ENCODE assay signal across 32 cellular contexts in the genomic region with DNA sequence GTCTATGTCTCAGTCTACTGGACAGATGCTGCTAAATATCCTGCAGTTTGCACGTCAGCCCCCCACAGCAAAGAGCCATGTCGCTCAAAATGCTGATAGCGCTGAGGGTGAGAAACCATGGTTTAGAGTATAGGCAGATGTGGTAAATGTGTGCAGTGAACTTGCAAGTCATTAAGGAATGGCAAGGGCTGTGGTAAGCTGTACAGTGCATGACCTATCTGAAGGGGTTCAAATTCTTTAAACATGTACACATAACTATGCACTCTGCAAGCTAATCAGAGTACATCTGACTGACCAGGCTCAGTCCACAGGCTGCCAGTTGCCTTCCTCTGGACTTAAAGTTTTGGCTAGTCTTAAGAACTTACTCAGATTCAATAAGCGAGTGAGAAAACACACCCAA.
"Had no signal": no experiment of that assay in that cellular context is flagged by ENCODE, and none has a peak within 500 bp of the region (broad histone marks: within the 10 kb centered on the region; RNA-seq: fewer than 3 reads in every experiment).

No MANE protein-coding gene starts in this region.

- H3K27me3 Mint-ChIP-seq: activated CD4-positive, alpha-beta memory T cell treated with anti-CD3 and anti-CD28 coated beads, Interleukin-2, amount 10 ng/mL, durations not matched to agents 7 days and 5 days; activated CD4-positive, alpha-beta T cell treated with anti-CD3 and anti-CD28 coated beads for 36 hours; activated CD4-positive, alpha-beta T cell treated with anti-CD3 and anti-CD28 coated beads, Interleukin-2, amount 10 ng/mL, durations not matched to agents 7 days and 5 days; activated CD8-positive, alpha-beta memory T cell treated with anti-CD3 and anti-CD28 coated beads, Interleukin-2, amount 10 ng/mL, durations not matched to agents 7 days and 5 days; activated naive CD4-positive, alpha-beta T cell treated with anti-CD3 and anti-CD28 coated beads, Interleukin-2, amount 10 ng/mL, durations not matched to agents 7 days and 5 days; activated naive CD8-positive, alpha-beta T cell treated with anti-CD3 and anti-CD28 coated beads, Interleukin-2, amount 10 ng/mL, durations not matched to agents 7 days and 5 days; activated naive CD8-positive, alpha-beta T cell treated with anti-CD3 and anti-CD28 coated beads, Interleukin-2, amount 50 U/mL, for 24 hours; activated T-cell treated with anti-CD3 and anti-CD28 coated beads, Interleukin-2, amount 50 U/mL, for 24 hours had no signal

- H3K27me3 ChIP-seq: body of pancreas, brain microvascular endothelial cell had no signal

- H3K36me3 Mint-ChIP-seq: activated CD8-positive, alpha-beta memory T cell treated with anti-CD3 and anti-CD28 coated beads, Interleukin-2, amount 10 ng/mL, durations not matched to agents 7 days and 5 days; activated naive CD4-positive, alpha-beta T cell treated with anti-CD3 and anti-CD28 coated beads, Interleukin-2, amount 10 ng/mL, durations not matched to agents 7 days and 5 days; activated naive CD4-positive, alpha-beta T cell treated with anti-CD3 and anti-CD28 coated beads, Interleukin-2, amount 50 U/mL, for 24 hours; activated naive CD8-positive, alpha-beta T cell; activated naive CD8-positive, alpha-beta T cell treated with anti-CD3 and anti-CD28 coated beads, Interleukin-2, amount 10 ng/mL, durations not matched to agents 7 days and 5 days; T-cell had no signal

- H3K27ac Mint-ChIP-seq: activated B cell treated with CpG ODN at 0.5 μM for 24 hours; activated CD4-positive, alpha-beta memory T cell treated with anti-CD3 and anti-CD28 coated beads, Interleukin-2, amount 10 ng/mL, durations not matched to agents 7 days and 5 days; activated CD4-positive, alpha-beta T cell treated with anti-CD3 and anti-CD28 coated beads for 36 hours; activated CD4-positive, alpha-beta T cell treated with anti-CD3 and anti-CD28 coated beads, Interleukin-2, amount 10 ng/mL, durations not matched to agents 7 days and 5 days; activated CD8-positive, alpha-beta memory T cell treated with anti-CD3 and anti-CD28 coated beads, Interleukin-2, amount 10 ng/mL, durations not matched to agents 7 days and 5 days; activated CD8-positive, alpha-beta T cell treated with anti-CD3 and anti-CD28 coated beads, Interleukin-2, amount 10 ng/mL, durations not matched to agents 7 days and 5 days; activated naive CD4-positive, alpha-beta T cell treated with anti-CD3 and anti-CD28 coated beads, Interleukin-2, amount 10 ng/mL, durations not matched to agents 7 days and 5 days; activated naive CD4-positive, alpha-beta T cell treated with anti-CD3 and anti-CD28 coated beads, Interleukin-2, amount 50 U/mL, for 24 hours; activated naive CD8-positive, alpha-beta T cell; activated naive CD8-positive, alpha-beta T cell treated with anti-CD3 and anti-CD28 coated beads, Interleukin-2, amount 10 ng/mL, durations not matched to agents 7 days and 5 days; activated naive CD8-positive, alpha-beta T cell treated with anti-CD3 and anti-CD28 coated beads, Interleukin-2, amount 50 U/mL, for 24 hours; activated T-cell treated with anti-CD3 and anti-CD28 coated beads, Interleukin-2, amount 50 U/mL, for 24 hours; activated T-helper 2 cell treated with anti-CD3 and anti-CD28 coated beads, Interferon-gamma antibody, Interleukin-2, Interleukin-4, amounts not matched to agents 10 μg/mL and 5 μg/mL and 100 μg/mL, durations not matched to agents 14 hours and 24 hours and 36 hours; T-cell; T-helper 17 cell had no signal

- H3K36me3 ChIP-seq: brain microvascular endothelial cell, breast epithelium had no signal

- H3K9me3 Mint-ChIP-seq: activated B cell treated with CpG ODN at 0.5 μM for 24 hours; activated CD4-positive, alpha-beta memory T cell treated with anti-CD3 and anti-CD28 coated beads, Interleukin-2, amount 10 ng/mL, durations not matched to agents 7 days and 5 days; activated CD4-positive, alpha-beta T cell treated with anti-CD3 and anti-CD28 coated beads, Interleukin-2, amount 10 ng/mL, durations not matched to agents 7 days and 5 days; activated naive CD4-positive, alpha-beta T cell treated with anti-CD3 and anti-CD28 coated beads, Interleukin-2, amount 10 ng/mL, durations not matched to agents 7 days and 5 days; activated naive CD4-positive, alpha-beta T cell treated with anti-CD3 and anti-CD28 coated beads, Interleukin-2, amount 50 U/mL, for 24 hours; activated naive CD8-positive, alpha-beta T cell treated with anti-CD3 and anti-CD28 coated beads, Interleukin-2, amount 10 ng/mL, durations not matched to agents 7 days and 5 days; activated naive CD8-positive, alpha-beta T cell treated with anti-CD3 and anti-CD28 coated beads, Interleukin-2, amount 50 U/mL, for 24 hours; activated T-cell treated with anti-CD3 and anti-CD28 coated beads, Interleukin-2, amount 50 U/mL, for 24 hours; activated T-helper 2 cell treated with anti-CD3 and anti-CD28 coated beads, Interferon-gamma antibody, Interleukin-2, Interleukin-4, amounts not matched to agents 10 μg/mL and 5 μg/mL and 100 μg/mL, durations not matched to agents 14 hours and 24 hours and 36 hours; T-cell had no signal

- H3K4me3 ChIP-seq: body of pancreas, breast epithelium had no signal

- FAIRE-seq: TTC549 had no signal

- ATAC-seq: activated CD4-positive, alpha-beta T cell treated with anti-CD3 and anti-CD28 coated beads for 36 hours; activated CD8-positive, alpha-beta memory T cell treated with anti-CD3 and anti-CD28 coated beads, Interleukin-2, amount 10 ng/mL, durations not matched to agents 7 days and 5 days; activated CD8-positive, alpha-beta T cell treated with anti-CD3 and anti-CD28 coated beads, Interleukin-2, amount 10 ng/mL, durations not matched to agents 7 days and 5 days; activated naive CD8-positive, alpha-beta T cell treated with anti-CD3 and anti-CD28 coated beads, Interleukin-2, amount 50 U/mL, for 24 hours; body of pancreas; T-cell; T-helper 17 cell had no signal

- H3K4me1 Mint-ChIP-seq: activated B cell treated with CpG ODN at 0.5 μM for 24 hours; activated CD4-positive, alpha-beta memory T cell treated with anti-CD3 and anti-CD28 coated beads, Interleukin-2, amount 10 ng/mL, durations not matched to agents 7 days and 5 days; activated CD4-positive, alpha-beta T cell treated with anti-CD3 and anti-CD28 coated beads for 36 hours; activated CD4-positive, alpha-beta T cell treated with anti-CD3 and anti-CD28 coated beads, Interleukin-2, amount 10 ng/mL, durations not matched to agents 7 days and 5 days; activated CD8-positive, alpha-beta memory T cell treated with anti-CD3 and anti-CD28 coated beads, Interleukin-2, amount 10 ng/mL, durations not matched to agents 7 days and 5 days; activated naive CD4-positive, alpha-beta T cell treated with anti-CD3 and anti-CD28 coated beads, Interleukin-2, amount 10 ng/mL, durations not matched to agents 7 days and 5 days; activated naive CD4-positive, alpha-beta T cell treated with anti-CD3 and anti-CD28 coated beads, Interleukin-2, amount 50 U/mL, for 24 hours; activated naive CD8-positive, alpha-beta T cell treated with anti-CD3 and anti-CD28 coated beads, Interleukin-2, amount 10 ng/mL, durations not matched to agents 7 days and 5 days; activated naive CD8-positive, alpha-beta T cell treated with anti-CD3 and anti-CD28 coated beads, Interleukin-2, amount 50 U/mL, for 24 hours; T-cell; T-helper 17 cell had no signal

- H3K9me3 ChIP-seq: body of pancreas, breast epithelium had no signal

- H3K4me3 Mint-ChIP-seq: activated B cell treated with CpG ODN at 0.5 μM for 24 hours; activated CD4-positive, alpha-beta memory T cell treated with anti-CD3 and anti-CD28 coated beads, Interleukin-2, amount 10 ng/mL, durations not matched to agents 7 days and 5 days; activated CD4-positive, alpha-beta T cell treated with anti-CD3 and anti-CD28 coated beads for 36 hours; activated CD4-positive, alpha-beta T cell treated with anti-CD3 and anti-CD28 coated beads, Interleukin-2, amount 10 ng/mL, durations not matched to agents 7 days and 5 days; activated CD8-positive, alpha-beta memory T cell treated with anti-CD3 and anti-CD28 coated beads, Interleukin-2, amount 10 ng/mL, durations not matched to agents 7 days and 5 days; activated CD8-positive, alpha-beta T cell treated with anti-CD3 and anti-CD28 coated beads, Interleukin-2, amount 10 ng/mL, durations not matched to agents 7 days and 5 days; activated naive CD4-positive, alpha-beta T cell treated with anti-CD3 and anti-CD28 coated beads, Interleukin-2, amount 10 ng/mL, durations not matched to agents 7 days and 5 days; activated naive CD4-positive, alpha-beta T cell treated with anti-CD3 and anti-CD28 coated beads, Interleukin-2, amount 50 U/mL, for 24 hours; activated naive CD8-positive, alpha-beta T cell; activated naive CD8-positive, alpha-beta T cell treated with anti-CD3 and anti-CD28 coated beads, Interleukin-2, amount 10 ng/mL, durations not matched to agents 7 days and 5 days; activated naive CD8-positive, alpha-beta T cell treated with anti-CD3 and anti-CD28 coated beads, Interleukin-2, amount 50 U/mL, for 24 hours; activated T-cell treated with anti-CD3 and anti-CD28 coated beads, Interleukin-2, amount 50 U/mL, for 24 hours; T-cell; T-helper 17 cell had no signal

- H3K27ac ChIP-seq: body of pancreas, brain microvascular endothelial cell, breast epithelium, VCaP had no signal

- DNase-seq: activated B cell treated with CpG ODN at 0.5 μM for 24 hours; activated CD4-positive, alpha-beta memory T cell treated with anti-CD3 and anti-CD28 coated beads, Interleukin-2, amount 10 ng/mL, durations not matched to agents 7 days and 5 days; activated CD4-positive, alpha-beta T cell treated with anti-CD3 and anti-CD28 coated beads for 1 hour; activated CD4-positive, alpha-beta T cell treated with anti-CD3 and anti-CD28 coated beads for 36 hours; activated CD4-positive, alpha-beta T cell treated with anti-CD3 and anti-CD28 coated beads for 48 hours; activated CD4-positive, alpha-beta T cell treated with anti-CD3 and anti-CD28 coated beads, Interleukin-2, amount 10 ng/mL, durations not matched to agents 7 days and 5 days; activated CD4-positive, alpha-beta T cell treated with anti-CD3 and anti-CD28 coated beads, Interleukin-2, amount 50 U/mL, for 48 hours; activated CD8-positive, alpha-beta memory T cell treated with anti-CD3 and anti-CD28 coated beads for 24 hours; activated CD8-positive, alpha-beta memory T cell treated with anti-CD3 and anti-CD28 coated beads, Interleukin-2, amount 10 ng/mL, durations not matched to agents 7 days and 5 days; activated CD8-positive, alpha-beta memory T cell treated with anti-CD3 and anti-CD28 coated beads, Interleukin-2, amount 50 U/mL, for 48 hours; activated CD8-positive, alpha-beta T cell treated with anti-CD3 and anti-CD28 coated beads, Interleukin-2, amount 10 ng/mL, durations not matched to agents 7 days and 5 days; activated effector memory CD4-positive, alpha-beta T cell treated with Interleukin-2 at 50 U/mL for 16 hours; activated gamma-delta T cell; activated naive CD4-positive, alpha-beta T cell treated with anti-CD3 and anti-CD28 coated beads, Interleukin-2, amount 10 ng/mL, durations not matched to agents 7 days and 5 days; activated naive CD4-positive, alpha-beta T cell treated with Interleukin-2 at 50 U/mL for 16 hours; activated naive CD8-positive, alpha-beta T cell treated with anti-CD3 and anti-CD28 coated beads, Interleukin-2, amount 10 ng/mL, durations not matched to agents 7 days and 5 days; activated naive CD8-positive, alpha-beta T cell treated with anti-CD3 and anti-CD28 coated beads, Interleukin-2, amount 50 U/mL, for 24 hours; activated T-cell treated with anti-CD3 and anti-CD28 coated beads, Interleukin-2, amount 50 U/mL, for 24 hours; activated T-cell treated with anti-CD3 and anti-CD28 coated beads, Interleukin-2, amount 50 U/mL, for 48 hours; amygdala; anterior cingulate cortex; body of pancreas; brain microvascular endothelial cell; central memory CD4-positive, alpha-beta T cell; T-cell; T-helper 17 cell had no signal

- H3K4me1 ChIP-seq: breast epithelium had no signal
